9 cellular contexts compared by ENCODE assay signal in genomic region chr5:56327810-56328209, GRCh38.
DNase-seq lines count a peak whose midpoint lies in the region; ATAC-seq lines count a peak whose summit lies in the region.
"Had no signal": no experiment of that assay in that cellular context is flagged by ENCODE, and none has a peak within 500 bp of the region (broad histone marks: within the 10 kb centered on the region; RNA-seq: fewer than 3 reads in every experiment).

No MANE protein-coding gene starts in this region.

- H3K27me3 Mint-ChIP-seq in T-helper 17 cell = no peaks in the 10 kb centered on the region
- peaks cover 24% of the 10 kb centered on the region for H3K27me3 Mint-ChIP-seq in central memory CD8-positive, alpha-beta T cell

- peak overlapping the region; percentile 69 for H3K4me3 Mint-ChIP-seq in T-helper 17 cell
- H3K4me3 Mint-ChIP-seq in central memory CD8-positive, alpha-beta T cell = no peak overlapping the region

- no peaks in the 10 kb centered on the region for H3K36me3 Mint-ChIP-seq in T-helper 17 cell (ENCODE audit: low read depth)
- no peaks in the 10 kb centered on the region for H3K36me3 Mint-ChIP-seq in central memory CD8-positive, alpha-beta T cell (ENCODE audit: insufficient read depth)

- in situ Hi-C loops in HAP-1 (cut with MboI; ENCODE audit: low sequenced_read_pairs) = no loop called here

- no peaks in the 10 kb centered on the region for H3K9me3 Mint-ChIP-seq in central memory CD8-positive, alpha-beta T cell

- DNase-seq in activated gamma-delta T cell treated with Interleukin-2 at 50 U/mL for 16 hours (peak; percentile 28), activated gamma-delta T cell (lab: John Stamatoyannopoulos, UW) (no peak), T-helper 17 cell (no peak), HAP-1 (ENCODE audit: low spot score in 2 of 2) (no peak), MG63 (no peak), NCI-H1930 (lab: John Stamatoyannopoulos, UW) (no peak)
- no peak for DNase-seq in central memory CD8-positive, alpha-beta T cell (ENCODE audit: low spot score in 2 of 2)
- DNase-seq in stimulated activated naive CD8-positive, alpha-beta T cell treated with anti-CD3 and anti-CD28 coated beads, Interleukin-15, Interleukin-2, amounts not matched to agents 100 U/mL and 50 U/mL, for 24 hours = peak; percentile 72

- ATAC-seq in T-helper 17 cell = peak; percentile 44
- peak; percentile 49 for ATAC-seq in central memory CD8-positive, alpha-beta T cell (replicated peaks; ENCODE audit: extremely low read depth, poor library complexity, severe bottlenecking)
- ATAC-seq in stimulated activated naive CD8-positive, alpha-beta T cell treated with anti-CD3 and anti-CD28 coated beads, Interleukin-15, Interleukin-2, amounts not matched to agents 100 U/mL and 50 U/mL, for 24 hours = peak; percentile 87

- peak overlapping the region; percentile 89 for H3K27ac Mint-ChIP-seq in T-helper 17 cell
- peak overlapping the region; percentile 32 for H3K27ac Mint-ChIP-seq in central memory CD8-positive, alpha-beta T cell (ENCODE audit: low read depth)
- H3K27ac Mint-ChIP-seq: progenitor cell of endocrine pancreas had no signal

- H3K27me3 ChIP-seq in HAP-1 (ENCODE audit: low read depth) (no peaks in the 10 kb centered on the region), MG63 (no peaks in the 10 kb centered on the region)

- no peak overlapping the region for H3K4me3 ChIP-seq in HAP-1
- no peak overlapping the region for H3K4me3 ChIP-seq in MG63

- H3K36me3 ChIP-seq in HAP-1 (replicated peaks) = no peaks in the 10 kb centered on the region
- no peaks in the 10 kb centered on the region for H3K36me3 ChIP-seq in MG63

- peaks cover 61% of the 10 kb centered on the region for H3K4me1 Mint-ChIP-seq in T-helper 17 cell
- H3K4me1 Mint-ChIP-seq in central memory CD8-positive, alpha-beta T cell = peaks cover 22% of the 10 kb centered on the region

- H3K4me1 ChIP-seq in HAP-1 = no peaks in the 10 kb centered on the region

- H3K9me3 ChIP-seq in T-helper 17 cell (ENCODE audit: control insufficient read depth, low read length, poor library complexity, severe bottlenecking) (no peaks in the 10 kb centered on the region), HAP-1 (no peaks in the 10 kb centered on the region), MG63 (no peaks in the 10 kb centered on the region)

Comparison
In these comparisons a context has a peak if more than half of its experiments do, and no peak if none do; other contexts are left out.
1. DNase-seq: peak in activated gamma-delta T cell treated with Interleukin-2 at 50 U/mL for 16 hours (single experiment) and stimulated activated naive CD8-positive, alpha-beta T cell treated with anti-CD3 and anti-CD28 coated beads, Interleukin-15, Interleukin-2, amounts not matched to agents 100 U/mL and 50 U/mL, for 24 hours (single experiment); none in activated gamma-delta T cell (single experiment), T-helper 17 cell (0 of 3), central memory CD8-positive, alpha-beta T cell (0 of 2), HAP-1 (0 of 2), MG63 (single experiment) and NCI-H1930 (0 of 2).
2. Peak in every context shown above with its lines, with median percentiles within 50 percentile points of each other: ATAC-seq.